ENCODE assay signal across 18 cellular contexts in genomic region chr10:121288864-121289659, GRCh38.
DNase-seq lines count a peak whose midpoint lies in the region; ATAC-seq, FAIRE-seq and TF ChIP-seq lines count a peak whose summit lies in the region.
"Had no signal": no experiment of that assay in that cellular context is flagged by ENCODE, and none has a peak within 500 bp of the region (broad histone marks: within the 10 kb centered on the region; RNA-seq: fewer than 3 reads in every experiment).

No MANE protein-coding gene starts in this region.

- no peak overlapping the region for H2BK20ac ChIP-seq in H1 (ENCODE audit: low read length)

- no peak for TF ChIP-seq RAD21 in H1 (IDR thresholded peaks at IDR 0.05 in 1 of 2, conservative IDR thresholded peaks at IDR 0.05 in 1 of 2; ENCODE audit: low read depth in 2 of 2, low read length in 2 of 2)

- H3K9ac ChIP-seq in HUES6 (ENCODE audit: low read length) = no peak overlapping the region
- no peak overlapping the region for H3K9ac ChIP-seq in H1 (replicated peaks in 1 of 4; ENCODE audit: extremely low read depth in 1 of 4, low read depth in 3 of 4, low read length in 3 of 4)
- no peak overlapping the region for H3K9ac ChIP-seq in keratinocyte (ENCODE audit: control insufficient read depth, extremely low read depth, insufficient read depth, low read length)

- peak overlapping the region; percentile 52 for H3K27ac ChIP-seq in HUES6 (ENCODE audit: low read depth, low read length)
- H3K27ac ChIP-seq in H1 (ENCODE audit: low read depth, low read length) = peak overlapping the region; percentile 54; the same call in 1 of the 2 replicates
- no peak overlapping the region for H3K27ac ChIP-seq in keratinocyte (ENCODE audit: control insufficient read depth, insufficient read depth, low read length)
- no peak overlapping the region for H3K27ac ChIP-seq in breast epithelium

- no peak overlapping the region for H4K8ac ChIP-seq in H1 (ENCODE audit: extremely low read depth, insufficient read depth, low read length)

- intact Hi-C loops in breast epithelium (cut with DNase I; ENCODE audit: low total_unique reads) (no loop called here), posterior vena cava (cut with DNase I) (no loop called here)

- POLR2A ChIA-PET in H1 (lab: Charles Lee; ENCODE audit: partially characterized antibody) = no interaction called here

- H4K20me1 ChIP-seq in H1 (replicated peaks in 1 of 2; ENCODE audit: control insufficient read depth in 1 of 2, insufficient read depth in 2 of 2, low read length in 2 of 2) (no peaks in the 10 kb centered on the region), keratinocyte (ENCODE audit: control insufficient read depth, extremely low read depth, insufficient read depth, low read length) (no peaks in the 10 kb centered on the region)

- H2BK15ac ChIP-seq in H1 (ENCODE audit: low read length) = no peak overlapping the region

- H3K36me3 ChIP-seq in H7 (replicated peaks; ENCODE audit: control insufficient read depth, insufficient read depth, low read length) = no peaks in the 10 kb centered on the region
- H3K36me3 ChIP-seq in HUES6 (ENCODE audit: control insufficient read depth, insufficient read depth, low read length) = no peaks in the 10 kb centered on the region
- no peaks in the 10 kb centered on the region; a peak in 1 of 8 replicates for H3K36me3 ChIP-seq in H1 (ENCODE audit: control insufficient read depth in 2 of 4, insufficient read depth in 4 of 4, low read length in 3 of 4)
- H3K36me3 ChIP-seq in keratinocyte (ENCODE audit: control insufficient read depth in 2 of 2, extremely low read depth in 1 of 2, insufficient read depth in 2 of 2, low read length in 2 of 2) = no peaks in the 10 kb centered on the region
- H3K36me3 ChIP-seq in breast epithelium = no peaks in the 10 kb centered on the region

- no peak for ATAC-seq in HG02885 (IDR thresholded peaks at IDR 0.05; ENCODE audit: poor library complexity, unreplicated experiment)
- ATAC-seq: HCT116, SK-N-SH treated with all-trans-retinoic acid at 6 μM for 48 hours, T-cell had no signal

- H3K23ac ChIP-seq in H1 (ENCODE audit: insufficient read length) = no peak overlapping the region

- H3K9me1 ChIP-seq in keratinocyte (ENCODE audit: control insufficient read depth, extremely low read depth, insufficient read depth, low read length) = no peaks in the 10 kb centered on the region

- no peak overlapping the region for H3K14ac ChIP-seq in H1 (ENCODE audit: insufficient read length)

- H2BK5ac ChIP-seq in H1 (ENCODE audit: low read depth, low read length) = peak overlapping the region; percentile 92; the same call in 1 of the 2 replicates

- H4K91ac ChIP-seq in H1 (replicated peaks; ENCODE audit: insufficient read length, low read length) = peak overlapping the region; percentile 77

- H3K9me3 ChIP-seq in HUES6 (ENCODE audit: control insufficient read depth, insufficient read depth, low read depth, low read length) (no peaks in the 10 kb centered on the region; the same call in 1 of the 2 replicates), H1 (ENCODE audit: insufficient read depth in 2 of 2, low read depth in 1 of 2, low read length in 1 of 2) (no peaks in the 10 kb centered on the region), keratinocyte (ENCODE audit: control insufficient read depth, low read depth, low read length) (no peaks in the 10 kb centered on the region), breast epithelium (no peaks in the 10 kb centered on the region)

- TF ChIP-seq EP300 in H1 (IDR thresholded peaks at IDR 0.05; ENCODE audit: borderline replicate concordance in 1 of 2, low read depth in 2 of 2, low read length in 2 of 2) = peak in 1 of 2 experiments; percentile 75; a peak in 1 of 3 replicates

- H4K5ac ChIP-seq in H1 (ENCODE audit: insufficient read length, low read depth, low read length) = peak overlapping the region; percentile 66

- H2BK120ac ChIP-seq in H1 (replicated peaks; ENCODE audit: low read depth, low read length) = peak overlapping the region; percentile 90

- H3K4me3 ChIP-seq in H7 (ENCODE audit: insufficient read depth, low read depth, low read length) (no peak overlapping the region), HUES6 (ENCODE audit: low read depth, low read length) (no peak overlapping the region), H1 (ENCODE audit: extremely low read depth in 1 of 4, insufficient read depth in 2 of 4, low read depth in 3 of 4, low read length in 4 of 4) (peak overlapping the region in 1 of 4 experiments; percentile 21; a peak in 1 of 8 replicates), keratinocyte (ENCODE audit: control insufficient read depth in 2 of 3, extremely low read depth in 1 of 3, insufficient read depth in 2 of 3, low read depth in 1 of 3, low read length in 3 of 3) (no peak overlapping the region), breast epithelium (no peak overlapping the region)

- H2BK12ac ChIP-seq in H1 (ENCODE audit: low read depth, low read length) = peak overlapping the region; percentile 73

- WGBS in H1 (ENCODE audit: extremely low coverage in 1 of 2, insufficient coverage in 1 of 2, insufficient read length in 1 of 2, insufficient replicate concordance in 2 of 2, low coverage in 1 of 2, low lambda C conversion rate in 2 of 2, missing lambda C conversion rate in 1 of 2), 2 experiments = 13 to 100% methylated on average over 1 to 6 of the region's 6 CpGs

- peak overlapping the region; percentile 72; the same call in 1 of the 2 replicates for H3K18ac ChIP-seq in H1 (ENCODE audit: extremely low read depth, low read length)

- TF ChIP-seq CTCF in H1 (IDR thresholded peaks at IDR 0.05; ENCODE audit: control extremely low read depth in 1 of 3, insufficient read depth in 1 of 3, low read depth in 1 of 3, low read length in 3 of 3) (no peak), keratinocyte (optimal IDR thresholded peaks at IDR 0.05 in 1 of 3, IDR thresholded peaks at IDR 0.05 in 1 of 3, conservative IDR thresholded peaks at IDR 0.05 in 1 of 3; ENCODE audit: extremely low read depth in 1 of 3, insufficient read depth in 2 of 3, low read length in 3 of 3) (no peak), breast epithelium (IDR thresholded peaks at IDR 0.05) (no peak)

- TF ChIP-seq POLR2A in H1 (IDR thresholded peaks at IDR 0.05; ENCODE audit: control extremely low read depth in 1 of 2, low read depth in 2 of 2, low read length in 2 of 2) = no peak
- TF ChIP-seq POLR2A in breast epithelium (IDR thresholded peaks at IDR 0.05) = no peak

- H3K79me2 ChIP-seq in H1 (ENCODE audit: control insufficient read depth in 1 of 2, insufficient read depth in 2 of 2, low read length in 2 of 2) (no peaks in the 10 kb centered on the region), keratinocyte (ENCODE audit: control insufficient read depth, insufficient read depth, low read length) (no peaks in the 10 kb centered on the region)

- H3K79me1 ChIP-seq in H1 (ENCODE audit: low read depth, low read length) = no peaks in the 10 kb centered on the region

- no peak overlapping the region; the same call in 1 of the 2 replicates for H2AK5ac ChIP-seq in H1 (ENCODE audit: low read depth, low read length)

- peaks cover 38% of the 10 kb centered on the region for H3K4me1 ChIP-seq in HUES6 (ENCODE audit: control insufficient read depth, insufficient read depth, low read length)
- peaks cover 12 to 27% (median 22%) of the 10 kb centered on the region in 4 experiments for H3K4me1 ChIP-seq in H1 (replicated peaks in 1 of 4; ENCODE audit: control insufficient read depth in 3 of 4, insufficient read depth in 4 of 4, low read length in 3 of 4)
- H3K4me1 ChIP-seq in keratinocyte (ENCODE audit: control insufficient read depth, extremely low read depth, insufficient read depth, low read length) = peaks cover 25% of the 10 kb centered on the region
- no peaks in the 10 kb centered on the region for H3K4me1 ChIP-seq in breast epithelium

- H2AFZ ChIP-seq in H1 (ENCODE audit: low read length) = no peak overlapping the region
- no peak overlapping the region for H2AFZ ChIP-seq in keratinocyte (ENCODE audit: control insufficient read depth, low read length)

- H3K27me3 ChIP-seq in H7 (ENCODE audit: control insufficient read depth, insufficient read depth, low read length) (no peaks in the 10 kb centered on the region), HUES6 (ENCODE audit: control insufficient read depth, insufficient read depth, low read length) (no peaks in the 10 kb centered on the region), H1 (replicated peaks in 1 of 4; ENCODE audit: control insufficient read depth in 3 of 4, extremely low read depth in 1 of 4, insufficient read depth in 3 of 4, low read length in 3 of 4) (peaks cover 0 to 2% (median 0%) of the 10 kb centered on the region in 4 experiments; a peak in 2 of 7 replicates), keratinocyte (ENCODE audit: control insufficient read depth, extremely low read depth, insufficient read depth, low read length) (no peaks in the 10 kb centered on the region), breast epithelium (peaks cover 0 to 47% of the 10 kb centered on the region in 2 donors)

- peak overlapping the region; percentile 37 to 47; a peak in 3 of 4 replicates for H3K4me2 ChIP-seq in H1 (ENCODE audit: insufficient read depth in 1 of 2, low read depth in 2 of 2, low read length in 2 of 2)
- H3K4me2 ChIP-seq in keratinocyte (ENCODE audit: control insufficient read depth, extremely low read depth, insufficient read depth, low read depth, low read length) = peak overlapping the region; percentile 55

- CTCF ChIA-PET in H1 (lab: Charles Lee; ENCODE audit: partially characterized antibody) = interaction anchor here (1.0 to 1.2 kb wide), 3 partner anchors 20 to 71 kb away, joined by 3 to 4 read pairs (median 3); no protein-coding TSS in a partner anchor

- H3K56ac ChIP-seq in H1 (replicated peaks; ENCODE audit: insufficient read length, low read depth, low read length) = no peak overlapping the region

- dilution Hi-C loops in keratinocyte (cut with MboI; ENCODE audit: extremely low pct_ligation_motif_present, low sequenced_read_pairs) = no loop called here

- H3K23me2 ChIP-seq in H1 (ENCODE audit: low read depth, low read length) = no peaks in the 10 kb centered on the region

- peak; percentile 45 for FAIRE-seq in H1 (lab: Jason Lieb, UNC)
- no peak for FAIRE-seq in keratinocyte (lab: Jason Lieb, UNC)
- FAIRE-seq: D721Med had no signal

- no peak overlapping the region for H3K4ac ChIP-seq in H1 (replicated peaks; ENCODE audit: insufficient read length, low read depth, low read length)

- peak; percentile 35 for DNase-seq in H7
- DNase-seq in H1 (ENCODE audit: low read depth in 1 of 2, low spot score in 2 of 2) = no peak
- DNase-seq in keratinocyte (ENCODE audit: low read depth, low spot score) = no peak
- no peak for DNase-seq in breast epithelium (ENCODE audit: low spot score in 2 of 2)
- DNase-seq in posterior vena cava (ENCODE audit: low spot score) = no peak
- DNase-seq: ACHN, C1 segment of cervical spinal cord, DMS79 treated with DMSO at 0.1 percent for 48 hours, KG1, NCI-H2029, NCI-H774, SHP77 treated with DMSO at 0.1 percent for 48 hours, T-cell had no signal

TF ChIP-seq in H1, 55 proteins besides CTCF, POLR2A, EP300 and RAD21 (continues in another document):
- TF ChIP-seq TCF12 (IDR thresholded peaks at IDR 0.05; ENCODE audit: low read depth, low read length) (peak; percentile 81; the same call in 1 of the 2 replicates), GABPA (IDR thresholded peaks at IDR 0.05; ENCODE audit: borderline replicate concordance, insufficient read depth, low read length) (no peak)

Comparison
In these comparisons a context has a peak if more than half of its experiments do, and no peak if none do; other contexts are left out.
1. H3K27ac ChIP-seq: peak in HUES6 (single experiment) and H1 (single experiment); none in keratinocyte (single experiment) and breast epithelium (0 of 2).